1 cellular context compared by ENCODE assay signal in the genomic region with DNA sequence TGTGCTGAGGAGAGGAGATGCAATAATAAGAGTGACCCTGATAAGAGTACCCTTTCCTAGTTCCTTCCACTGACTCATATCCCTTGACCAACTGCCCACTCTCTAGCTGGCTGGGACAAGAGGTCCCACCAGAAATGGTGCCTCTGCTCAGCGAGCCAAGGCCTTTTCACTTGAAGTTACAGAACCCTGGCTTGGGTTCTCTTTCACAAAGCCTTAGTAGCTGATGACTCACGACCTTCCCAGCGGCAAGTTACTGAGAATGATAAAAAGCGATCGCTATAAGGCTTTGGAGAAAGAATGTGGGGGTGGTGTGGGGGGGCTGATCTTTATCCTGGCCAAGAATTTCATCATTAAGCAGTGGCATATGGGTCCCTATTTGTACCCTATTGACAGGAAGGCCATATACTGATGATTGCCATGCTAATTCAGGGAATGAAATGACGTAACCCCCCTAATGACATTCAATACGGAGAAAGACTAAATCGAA.
TF ChIP-seq lines count a peak whose summit lies in the region.

No MANE protein-coding gene starts in this region.

TF ChIP-seq in K562, 482 proteins besides CTCF, POLR2A, EP300 and RAD21 (continued from another document):
- TF ChIP-seq, protein P1, sequence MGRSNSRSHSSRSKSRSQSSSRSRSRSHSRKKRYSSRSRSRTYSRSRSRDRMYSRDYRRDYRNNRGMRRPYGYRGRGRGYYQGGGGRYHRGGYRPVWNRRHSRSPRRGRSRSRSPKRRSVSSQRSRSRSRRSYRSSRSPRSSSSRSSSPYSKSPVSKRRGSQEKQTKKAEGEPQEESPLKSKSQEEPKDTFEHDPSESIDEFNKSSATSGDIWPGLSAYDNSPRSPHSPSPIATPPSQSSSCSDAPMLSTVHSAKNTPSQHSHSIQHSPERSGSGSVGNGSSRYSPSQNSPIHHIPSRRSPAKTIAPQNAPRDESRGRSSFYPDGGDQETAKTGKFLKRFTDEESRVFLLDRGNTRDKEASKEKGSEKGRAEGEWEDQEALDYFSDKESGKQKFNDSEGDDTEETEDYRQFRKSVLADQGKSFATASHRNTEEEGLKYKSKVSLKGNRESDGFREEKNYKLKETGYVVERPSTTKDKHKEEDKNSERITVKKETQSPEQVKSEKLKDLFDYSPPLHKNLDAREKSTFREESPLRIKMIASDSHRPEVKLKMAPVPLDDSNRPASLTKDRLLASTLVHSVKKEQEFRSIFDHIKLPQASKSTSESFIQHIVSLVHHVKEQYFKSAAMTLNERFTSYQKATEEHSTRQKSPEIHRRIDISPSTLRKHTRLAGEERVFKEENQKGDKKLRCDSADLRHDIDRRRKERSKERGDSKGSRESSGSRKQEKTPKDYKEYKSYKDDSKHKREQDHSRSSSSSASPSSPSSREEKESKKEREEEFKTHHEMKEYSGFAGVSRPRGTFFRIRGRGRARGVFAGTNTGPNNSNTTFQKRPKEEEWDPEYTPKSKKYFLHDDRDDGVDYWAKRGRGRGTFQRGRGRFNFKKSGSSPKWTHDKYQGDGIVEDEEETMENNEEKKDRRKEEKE (IDR thresholded peaks at IDR 0.05; ENCODE audit: borderline replicate concordance in 1 of 2, control insufficient read depth in 1 of 2, low read depth in 2 of 2, low read length in 1 of 2), result no peak
- TF ChIP-seq BRF1 (IDR thresholded peaks at IDR 0.05; ENCODE audit: borderline replicate concordance, extremely low read depth, insufficient read length) (no peak), CTBP1 (IDR thresholded peaks at IDR 0.05; ENCODE audit: borderline replicate concordance) (0 out of 2 replicates have a peak, but pooled peaks have one; percentile 29), SMARCC2 (IDR thresholded peaks at IDR 0.05; ENCODE audit: low read depth) (peak; percentile 52; the same call in 1 of the 2 replicates), GATAD2A (IDR thresholded peaks at IDR 0.05) (peak; percentile 38; the same call in 1 of the 2 replicates), SMARCA4 (IDR thresholded peaks at IDR 0.05) (peak; percentile 81), JUND (IDR thresholded peaks at IDR 0.05; ENCODE audit: borderline replicate concordance, low read depth, low read length) (peak; percentile 89), JUND (tag; IDR thresholded peaks at IDR 0.05; ENCODE audit: borderline replicate concordance, low read depth, low read length) (peak; percentile 84; the same call in 2 of the 3 replicates), MGA (IDR thresholded peaks at IDR 0.05) (no peak), SMARCE1 (IDR thresholded peaks at IDR 0.05) (peak; percentile 81), SNAPC5 (CRISPR knock-in tag; IDR thresholded peaks at IDR 0.05) (no peak), ZNF609 (CRISPR knock-in tag; IDR thresholded peaks at IDR 0.05; ENCODE audit: borderline replicate concordance) (no peak), MYNN (IDR thresholded peaks at IDR 0.05) (peak; percentile 41; the same call in 1 of the 2 replicates), MYNN (CRISPR knock-in tag; IDR thresholded peaks at IDR 0.05) (no peak), CEBPB (tag; IDR thresholded peaks at IDR 0.05) (peak; percentile 57; the same call in 1 of the 2 replicates), NR1H2 (CRISPR knock-in tag; IDR thresholded peaks at IDR 0.05) (no peak), EWSR1 (IDR thresholded peaks at IDR 0.05; ENCODE audit: borderline replicate concordance, low read depth, partially characterized antibody) (no peak), HINFP (tag; conservative IDR thresholded peaks at IDR 0.05; ENCODE audit: low read depth) (no peak), ATF1 (CRISPR knock-in tag; IDR thresholded peaks at IDR 0.05) (no peak), ATF1 (tag; IDR thresholded peaks at IDR 0.05) (peak; percentile 13; the same call in 1 of the 2 replicates)
- TF ChIP-seq, protein P2, sequence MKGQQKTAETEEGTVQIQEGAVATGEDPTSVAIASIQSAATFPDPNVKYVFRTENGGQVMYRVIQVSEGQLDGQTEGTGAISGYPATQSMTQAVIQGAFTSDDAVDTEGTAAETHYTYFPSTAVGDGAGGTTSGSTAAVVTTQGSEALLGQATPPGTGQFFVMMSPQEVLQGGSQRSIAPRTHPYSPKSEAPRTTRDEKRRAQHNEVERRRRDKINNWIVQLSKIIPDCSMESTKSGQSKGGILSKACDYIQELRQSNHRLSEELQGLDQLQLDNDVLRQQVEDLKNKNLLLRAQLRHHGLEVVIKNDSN (CRISPR knock-in tag; IDR thresholded peaks at IDR 0.05), result no peak
TF ChIP-seq in K562: peak in this region for 24.
